9 cellular contexts compared by ENCODE assay signal in the genomic region with DNA sequence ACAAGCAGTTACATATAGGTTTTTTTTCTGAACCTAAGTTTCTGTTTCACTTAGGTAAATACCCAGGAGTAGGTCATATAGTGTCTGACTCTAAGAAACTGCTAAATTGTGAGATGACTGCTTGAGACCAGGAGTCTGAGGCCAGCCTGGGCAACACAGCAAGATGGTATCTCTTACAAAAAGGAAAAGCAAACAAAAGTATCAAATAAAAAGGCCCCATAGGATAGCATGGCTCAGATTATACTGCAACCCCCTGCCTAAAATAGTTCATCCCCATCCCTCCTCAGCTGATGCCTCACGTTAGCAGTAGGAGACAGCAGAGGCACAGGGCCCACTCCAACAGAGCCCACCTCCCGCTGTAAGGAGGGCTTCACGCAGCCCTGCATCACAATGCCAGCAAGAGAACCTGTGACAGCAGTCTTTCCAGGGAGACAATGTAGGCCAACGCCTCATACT.
DNase-seq lines count a peak whose midpoint lies in the region; ATAC-seq, FAIRE-seq and TF ChIP-seq lines count a peak whose summit lies in the region.
"Had no signal": no experiment of that assay in that cellular context is flagged by ENCODE, and none has a peak within 500 bp of the region (broad histone marks: within the 10 kb centered on the region; RNA-seq: fewer than 3 reads in every experiment).

No MANE protein-coding gene starts in this region.

- DNase-seq in GM12892 (ENCODE audit: insufficient read length) (no peak), cardiac septum (ENCODE audit: low spot score) (no peak), head of caudate nucleus (no peak), NCI-H1436 (lab: John Stamatoyannopoulos, UW) (no peak)
- no peak for DNase-seq in central memory CD4-positive, alpha-beta T cell
- DNase-seq: NCI-H1092 treated with DMSO at 0.1 percent for 48 hours had no signal

- H3K4me1 Mint-ChIP-seq in activated naive CD4-positive, alpha-beta T cell treated with anti-CD3 and anti-CD28 coated beads, Interleukin-2, amount 50 U/mL, for 24 hours = peaks cover 63% of the 10 kb centered on the region

- H3K4me3 Mint-ChIP-seq in activated naive CD4-positive, alpha-beta T cell treated with anti-CD3 and anti-CD28 coated beads, Interleukin-2, amount 50 U/mL, for 24 hours = peak overlapping the region; percentile 24

- no peaks in the 10 kb centered on the region for H3K27me3 Mint-ChIP-seq in activated naive CD4-positive, alpha-beta T cell treated with anti-CD3 and anti-CD28 coated beads, Interleukin-2, amount 50 U/mL, for 24 hours

- peak overlapping the region; percentile 52 for H3K27ac Mint-ChIP-seq in activated naive CD4-positive, alpha-beta T cell treated with anti-CD3 and anti-CD28 coated beads, Interleukin-2, amount 50 U/mL, for 24 hours

- peak; percentile 54 for FAIRE-seq in GM12892 (lab: Jason Lieb, UNC)

- intact Hi-C loops in cardiac septum (cut with DNase I) (no loop called here), head of caudate nucleus (cut with DNase I) (no loop called here)

- ATAC-seq in GM19463 (IDR thresholded peaks at IDR 0.05; ENCODE audit: unreplicated experiment) (peak; percentile 98), HG03103 (IDR thresholded peaks at IDR 0.05; ENCODE audit: low read depth, unreplicated experiment) (peak; percentile 85)

- TF ChIP-seq POLR2A in GM12892 (IDR thresholded peaks at IDR 0.05; ENCODE audit: low read depth, low read length) = no peak

- no peaks in the 10 kb centered on the region for H3K9me3 Mint-ChIP-seq in activated naive CD4-positive, alpha-beta T cell treated with anti-CD3 and anti-CD28 coated beads, Interleukin-2, amount 50 U/mL, for 24 hours

- H3K36me3 Mint-ChIP-seq in activated naive CD4-positive, alpha-beta T cell treated with anti-CD3 and anti-CD28 coated beads, Interleukin-2, amount 50 U/mL, for 24 hours = peaks cover 4% of the 10 kb centered on the region
